Comparison of ENCODE assay signal across 8 cellular contexts in genomic region chr12:110449799-110450497, GRCh38. TPM values are rescaled to one million over a fixed set of nuclear protein-coding genes. Genes with fewer than 3 reads are reported as not detected.
A peak's percentile ranks its signal among the peaks of the same experiment; 100 is the strongest.
DNase-seq lines count a peak whose midpoint lies in the region; ATAC-seq and TF ChIP-seq lines count a peak whose summit lies in the region.

ARPC3 (minus strand) TSS chr12:110450337; CDS start chr12:110450260, 77 bp downstream.

- peak; percentile 90 to 95 (median 92) for TF ChIP-seq CTCF in ascending aorta (IDR thresholded peaks at IDR 0.05)
- TF ChIP-seq CTCF in vagina (IDR thresholded peaks at IDR 0.05): peak; percentile 66 to 84 (median 75)

- DNase-seq in NCI-H187 treated with DMSO at 0.1 percent for 48 hours (lab: John Stamatoyannopoulos, UW): peak; percentile 84
- peak; percentile 76 to 98 for DNase-seq in ascending aorta (ENCODE audit: low spot score in 2 of 2)
- DNase-seq in right cardiac atrium: peak; percentile 95 to 98 (median 98)
- DNase-seq in putamen (ENCODE audit: low spot score): peak; percentile 95
- DNase-seq in vagina (ENCODE audit: extremely low spot score in 2 of 2): peak; percentile 95 to 97

- H3K27me3 ChIP-seq in ascending aorta (no peaks in the 10 kb centered on the region), right cardiac atrium (ENCODE audit: control insufficient read depth, insufficient read depth) (no peaks in the 10 kb centered on the region), vagina (no peaks in the 10 kb centered on the region)

- peak within 1 kb of the TSS; percentile 92 to 96 for H3K4me3 ChIP-seq in ascending aorta
- H3K4me3 ChIP-seq in right cardiac atrium (ENCODE audit: low read length): peak within 1 kb of the TSS; percentile 95
- H3K4me3 ChIP-seq in vagina: peak within 1 kb of the TSS; percentile 86 to 93

- H3K27ac ChIP-seq in ascending aorta: peak within 1 kb of the TSS; percentile 92 to 98
- H3K27ac ChIP-seq in right cardiac atrium (ENCODE audit: low read length): peak within 1 kb of the TSS; percentile 98
- peak within 1 kb of the TSS; percentile 90 for H3K27ac ChIP-seq in vagina

- ATAC-seq in GM18502 (IDR thresholded peaks at IDR 0.05; ENCODE audit: poor library complexity, unreplicated experiment) (peak; percentile 90), HG02970 (IDR thresholded peaks at IDR 0.05; ENCODE audit: low FRiP score, unreplicated experiment) (peak; percentile 93), right cardiac atrium (peak; percentile 99)

- H3K9me3 ChIP-seq in ascending aorta (no peaks in the 10 kb centered on the region), right cardiac atrium (ENCODE audit: control insufficient read depth, low read length) (no peaks in the 10 kb centered on the region), vagina (no peaks in the 10 kb centered on the region)

- peak in 1 of 2 donors; percentile 29 for TF ChIP-seq POLR2A in vagina (IDR thresholded peaks at IDR 0.05)

- H3K4me1 ChIP-seq in ascending aorta (peaks cover 4 to 17% of the 10 kb centered on the region in 2 donors), right cardiac atrium (ENCODE audit: control insufficient read depth, insufficient read depth, low read length) (peaks cover 2% of the 10 kb centered on the region), vagina (peaks cover 37% of the 10 kb centered on the region)

- intact Hi-C loops in T-helper 2 cell treated with Interferon-gamma antibody and Interleukin-4, amounts not matched to agents 100 ng/mL and 5 ng/mL, for 36 hours (cut with micrococcal nuclease): loop anchor here (1.0 to 10.0 kb wide), 7 partner anchors 18 to 435 kb away; partner anchors contain the start of genes FAM216A, GPN3, RAD9B and VPS29
- intact Hi-C loops in ascending aorta (cut with DNase I) (loop anchor here (1.0 to 5.0 kb wide), 7 partner anchors 18 to 453 kb away; partner anchors contain the start of genes ANKRD13A, FAM216A, GIT2 and GPN3), right cardiac atrium (cut with DNase I) (loop anchor here in 1 of 4 donors (10.0 kb wide), 1 partner anchor 155 kb away; no protein-coding TSS in a partner anchor), vagina (cut with DNase I) (loop anchor here (5.0 to 10.0 kb wide), 2 partner anchors 55 to 152 kb away; partner anchors contain the start of genes RAD9B and VPS29)

- H3K36me3 ChIP-seq in ascending aorta (peaks cover 21 to 30% of the 10 kb centered on the region in 2 donors), vagina (peaks cover 0 to 22% of the 10 kb centered on the region in 2 donors)

- under 1% methylated on average over 51 of the region's 51 CpGs for WGBS in right cardiac atrium

RNA-seq across cellular contexts. Expression of gene ARPC3, which starts in this region (rescaled TPM):
- 403 and 422 TPM in 2 replicates for total RNA-seq in T-helper 2 cell treated with Interferon-gamma antibody and Interleukin-4, amounts not matched to agents 100 ng/mL and 5 ng/mL, for 36 hours
- total RNA-seq in ascending aorta: 76.5 TPM
- 100 to 1,000 TPM in 1 of 4 donors, 10 to 100 TPM in 3; 79.7 to 101 (median 95.5) TPM for total RNA-seq in right cardiac atrium
- polyA plus RNA-seq in right cardiac atrium: 159 TPM
- total RNA-seq in vagina: 180 TPM

Comparison
In these comparisons a context has a peak if more than half of its experiments do, and no peak if none do; other contexts are left out.
1. Peak in every context shown above with its lines: DNase-seq, ATAC-seq, H3K4me3 ChIP-seq and H3K27ac ChIP-seq.